Comparison of ENCODE assay signal across 1 cellular context in the genomic region with DNA sequence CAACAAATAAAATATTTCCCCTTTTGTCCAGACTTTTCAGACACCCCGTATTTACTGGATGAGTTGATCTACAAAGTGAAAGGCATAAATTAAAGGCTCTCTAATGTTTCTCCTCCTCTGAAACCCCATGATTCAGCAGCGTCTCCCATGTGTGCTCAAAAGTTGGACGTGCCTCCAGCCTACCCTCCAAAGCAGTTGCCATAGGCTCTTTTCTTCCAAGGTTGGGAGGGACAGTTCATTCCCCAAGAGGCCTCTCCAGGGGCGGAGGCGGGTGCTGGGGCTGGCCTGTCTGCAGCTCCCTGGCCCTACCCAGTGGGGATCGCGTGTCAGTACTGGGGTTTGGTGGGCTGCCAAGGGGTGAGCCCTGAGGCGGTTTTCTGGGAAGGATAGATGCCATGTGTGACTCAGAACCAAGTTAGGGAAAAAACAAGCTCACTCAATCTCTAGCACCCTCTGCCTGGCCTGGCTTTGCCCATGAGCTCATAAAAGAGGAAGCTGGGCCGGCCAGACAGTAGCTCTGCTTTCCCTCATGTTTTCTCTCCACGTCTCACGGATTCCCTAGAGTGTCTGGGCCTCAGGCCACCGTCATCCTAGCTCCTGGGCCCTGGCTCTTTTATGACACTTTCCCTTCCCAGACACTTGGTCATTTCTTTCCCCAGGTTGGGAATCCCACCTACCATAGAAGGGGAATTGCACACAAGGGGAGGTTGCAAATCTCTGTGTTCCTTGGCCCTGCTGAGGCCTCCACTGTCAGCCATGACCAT.
A peak's percentile ranks its signal among the peaks of the same experiment; 100 is the strongest.
TF ChIP-seq lines count a peak whose summit lies in the region.

No MANE protein-coding gene starts in this region.

TF ChIP-seq in K562, 482 proteins besides CTCF, POLR2A, EP300 and RAD21 (continued from another document):
- TF ChIP-seq, protein P1, sequence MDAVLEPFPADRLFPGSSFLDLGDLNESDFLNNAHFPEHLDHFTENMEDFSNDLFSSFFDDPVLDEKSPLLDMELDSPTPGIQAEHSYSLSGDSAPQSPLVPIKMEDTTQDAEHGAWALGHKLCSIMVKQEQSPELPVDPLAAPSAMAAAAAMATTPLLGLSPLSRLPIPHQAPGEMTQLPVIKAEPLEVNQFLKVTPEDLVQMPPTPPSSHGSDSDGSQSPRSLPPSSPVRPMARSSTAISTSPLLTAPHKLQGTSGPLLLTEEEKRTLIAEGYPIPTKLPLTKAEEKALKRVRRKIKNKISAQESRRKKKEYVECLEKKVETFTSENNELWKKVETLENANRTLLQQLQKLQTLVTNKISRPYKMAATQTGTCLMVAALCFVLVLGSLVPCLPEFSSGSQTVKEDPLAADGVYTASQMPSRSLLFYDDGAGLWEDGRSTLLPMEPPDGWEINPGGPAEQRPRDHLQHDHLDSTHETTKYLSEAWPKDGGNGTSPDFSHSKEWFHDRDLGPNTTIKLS (IDR thresholded peaks at IDR 0.05; ENCODE audit: borderline replicate concordance, low read depth), result no peak
- TF ChIP-seq ZNF41 (CRISPR knock-in tag; conservative IDR thresholded peaks at IDR 0.05) (no peak; the same call in 1 of the 2 replicates), ATF3 (IDR thresholded peaks at IDR 0.05) (no peak), ATF3 (CRISPR knock-in tag; conservative IDR thresholded peaks at IDR 0.05) (no peak), ZNF584 (CRISPR knock-in tag; IDR thresholded peaks at IDR 0.05; ENCODE audit: low read depth) (peak; percentile 58; the same call in 1 of the 2 replicates), POLR2H (tag; IDR thresholded peaks at IDR 0.05; ENCODE audit: low read depth) (no peak), PTRF (tag; IDR thresholded peaks at IDR 0.05) (0 out of 2 replicates have a peak, but pooled peaks have one; percentile 35), YY1 (IDR thresholded peaks at IDR 0.05; ENCODE audit: borderline replicate concordance in 1 of 3, control insufficient read depth in 1 of 3, extremely low read depth in 1 of 3, insufficient read depth in 3 of 3, insufficient read length in 1 of 3, insufficient replicate concordance in 2 of 3, low read depth in 1 of 3, low read length in 2 of 3) (peak in 1 of 3 experiments; percentile 27), U2AF1 (optimal IDR thresholded peaks at IDR 0.05; ENCODE audit: low read depth, low read length) (no peak), POLR3A (IDR thresholded peaks at IDR 0.05; ENCODE audit: borderline replicate concordance, extremely low read depth, insufficient read depth, insufficient read length) (no peak), ELF4 (CRISPR knock-in tag; IDR thresholded peaks at IDR 0.05) (no peak), E2F6 (IDR thresholded peaks at IDR 0.05; ENCODE audit: borderline replicate concordance in 1 of 2, extremely low read depth in 1 of 2, insufficient read depth in 1 of 2, insufficient read length in 1 of 2, low read depth in 1 of 2, low read length in 1 of 2, poor library complexity in 1 of 2, severe bottlenecking in 1 of 2) (no peak), STAT6 (CRISPR knock-in tag; IDR thresholded peaks at IDR 0.05) (no peak), PTTG1 (tag; IDR thresholded peaks at IDR 0.05; ENCODE audit: low read depth) (no peak), MYBL2 (IDR thresholded peaks at IDR 0.05; ENCODE audit: low read depth) (no peak), MYBL2 (CRISPR knock-in tag; IDR thresholded peaks at IDR 0.05; ENCODE audit: borderline replicate concordance) (no peak)
- TF ChIP-seq, protein P2, sequence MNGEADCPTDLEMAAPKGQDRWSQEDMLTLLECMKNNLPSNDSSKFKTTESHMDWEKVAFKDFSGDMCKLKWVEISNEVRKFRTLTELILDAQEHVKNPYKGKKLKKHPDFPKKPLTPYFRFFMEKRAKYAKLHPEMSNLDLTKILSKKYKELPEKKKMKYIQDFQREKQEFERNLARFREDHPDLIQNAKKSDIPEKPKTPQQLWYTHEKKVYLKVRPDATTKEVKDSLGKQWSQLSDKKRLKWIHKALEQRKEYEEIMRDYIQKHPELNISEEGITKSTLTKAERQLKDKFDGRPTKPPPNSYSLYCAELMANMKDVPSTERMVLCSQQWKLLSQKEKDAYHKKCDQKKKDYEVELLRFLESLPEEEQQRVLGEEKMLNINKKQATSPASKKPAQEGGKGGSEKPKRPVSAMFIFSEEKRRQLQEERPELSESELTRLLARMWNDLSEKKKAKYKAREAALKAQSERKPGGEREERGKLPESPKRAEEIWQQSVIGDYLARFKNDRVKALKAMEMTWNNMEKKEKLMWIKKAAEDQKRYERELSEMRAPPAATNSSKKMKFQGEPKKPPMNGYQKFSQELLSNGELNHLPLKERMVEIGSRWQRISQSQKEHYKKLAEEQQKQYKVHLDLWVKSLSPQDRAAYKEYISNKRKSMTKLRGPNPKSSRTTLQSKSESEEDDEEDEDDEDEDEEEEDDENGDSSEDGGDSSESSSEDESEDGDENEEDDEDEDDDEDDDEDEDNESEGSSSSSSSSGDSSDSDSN (IDR thresholded peaks at IDR 0.05; ENCODE audit: borderline replicate concordance in 1 of 2, low read depth in 2 of 2, low read length in 2 of 2), result no peak
